ENCODE assay signal across 38 cellular contexts in genomic region chr5:38342261-38342660, GRCh38.
"Had no signal": no experiment of that assay in that cellular context is flagged by ENCODE, and none has a peak within 500 bp of the region (broad histone marks: within the 10 kb centered on the region; RNA-seq: fewer than 3 reads in every experiment).

No MANE protein-coding gene starts in this region.

- H3K27ac ChIP-seq: adrenal gland, ascending aorta, body of pancreas, brain microvascular endothelial cell, breast epithelium, cardiac muscle cell had no signal

- H3K9me3 Mint-ChIP-seq: activated naive CD4-positive, alpha-beta T cell treated with anti-CD3 and anti-CD28 coated beads for 36 hours; activated naive CD4-positive, alpha-beta T cell treated with anti-CD3 and anti-CD28 coated beads, Interleukin-2, amount 50 U/mL, for 24 hours; activated naive CD8-positive, alpha-beta T cell treated with anti-CD3 and anti-CD28 coated beads for 36 hours; activated naive CD8-positive, alpha-beta T cell treated with anti-CD3 and anti-CD28 coated beads, Interleukin-2, amount 10 ng/mL, durations not matched to agents 7 days and 5 days; activated naive CD8-positive, alpha-beta T cell treated with anti-CD3 and anti-CD28 coated beads, Interleukin-2, amount 50 U/mL, for 24 hours; activated T-cell treated with anti-CD3 and anti-CD28 coated beads, Interleukin-2, amount 50 U/mL, for 24 hours; activated T-cell treated with anti-CD3 and anti-CD28 coated beads, Interleukin-2, amount 50 U/mL, for 4 hours; activated T-cell treated with anti-CD3 and anti-CD28 coated beads, Interleukin-2, amount 50 U/mL, for 72 hours; activated T-helper 1 cell treated with anti-CD3 and anti-CD28 coated beads, Interleukin-12 subunit alpha, Interleukin-12 subunit beta, Interleukin-2, Interleukin-4 antibody, amounts not matched to agents 30 ng/mL and 10 ng/mL and 1 ng/mL, durations not matched to agents 14 hours and 24 hours and 36 hours; activated T-helper 2 cell treated with anti-CD3 and anti-CD28 coated beads, Interferon-gamma antibody, Interleukin-2, Interleukin-4, amounts not matched to agents 10 μg/mL and 5 μg/mL and 100 μg/mL, durations not matched to agents 14 hours and 24 hours and 36 hours; brain; central memory CD8-positive, alpha-beta T cell had no signal

- DNase-seq: activated effector memory CD4-positive, alpha-beta T cell treated with anti-CD3 and anti-CD28 coated beads, Interleukin-2, amount 50 U/mL, for 16 hours; activated effector memory CD4-positive, alpha-beta T cell treated with Interleukin-2 at 50 U/mL for 16 hours; activated gamma-delta T cell; activated gamma-delta T cell treated with Interleukin-2 at 50 U/mL for 16 hours; activated naive CD4-positive, alpha-beta T cell; activated naive CD4-positive, alpha-beta T cell treated with anti-CD3 and anti-CD28 coated beads for 36 hours; activated naive CD4-positive, alpha-beta T cell treated with anti-CD3 and anti-CD28 coated beads, Interleukin-2, amount 10 ng/mL, durations not matched to agents 7 days and 5 days; activated naive CD4-positive, alpha-beta T cell treated with anti-CD3 and anti-CD28 coated beads, Interleukin-2, amount 50 U/mL, for 16 hours; activated naive CD4-positive, alpha-beta T cell treated with Interleukin-2 at 50 U/mL for 16 hours; activated naive CD8-positive, alpha-beta T cell treated with anti-CD3 and anti-CD28 coated beads for 36 hours; activated naive CD8-positive, alpha-beta T cell treated with anti-CD3 and anti-CD28 coated beads, Interleukin-2, amount 10 ng/mL, durations not matched to agents 7 days and 5 days; activated naive CD8-positive, alpha-beta T cell treated with anti-CD3 and anti-CD28 coated beads, Interleukin-2, amount 50 U/mL, for 24 hours; activated T-cell treated with anti-CD3 and anti-CD28 coated beads, Interleukin-2, amount 50 U/mL, for 1 hour; activated T-cell treated with anti-CD3 and anti-CD28 coated beads, Interleukin-2, amount 50 U/mL, for 24 hours; activated T-cell treated with anti-CD3 and anti-CD28 coated beads, Interleukin-2, amount 50 U/mL, for 4 hours; activated T-cell treated with anti-CD3 and anti-CD28 coated beads, Interleukin-2, amount 50 U/mL, for 48 hours; activated T-cell treated with anti-CD3 and anti-CD28 coated beads, Interleukin-2, amount 50 U/mL, for 72 hours; adrenal gland; amniotic stem cell; amygdala; anterior cingulate cortex; aorta; body of pancreas; brain microvascular endothelial cell; caudate nucleus; central memory CD4-positive, alpha-beta T cell; cerebellar nuclear complex had no signal

- H3K36me3 ChIP-seq: adrenal gland, ascending aorta, brain microvascular endothelial cell, breast epithelium, cardiac muscle cell had no signal

- H3K4me3 ChIP-seq: adrenal gland, ascending aorta, body of pancreas, breast epithelium, cardiac muscle cell had no signal

- H3K4me3 Mint-ChIP-seq: activated naive CD4-positive, alpha-beta T cell treated with anti-CD3 and anti-CD28 coated beads for 36 hours; activated naive CD4-positive, alpha-beta T cell treated with anti-CD3 and anti-CD28 coated beads, Interleukin-2, amount 10 ng/mL, durations not matched to agents 7 days and 5 days; activated naive CD4-positive, alpha-beta T cell treated with anti-CD3 and anti-CD28 coated beads, Interleukin-2, amount 50 U/mL, for 24 hours; activated naive CD8-positive, alpha-beta T cell; activated naive CD8-positive, alpha-beta T cell treated with anti-CD3 and anti-CD28 coated beads for 36 hours; activated naive CD8-positive, alpha-beta T cell treated with anti-CD3 and anti-CD28 coated beads, Interleukin-2, amount 10 ng/mL, durations not matched to agents 7 days and 5 days; activated naive CD8-positive, alpha-beta T cell treated with anti-CD3 and anti-CD28 coated beads, Interleukin-2, amount 50 U/mL, for 24 hours; activated T-cell treated with anti-CD3 and anti-CD28 coated beads, Interleukin-2, amount 50 U/mL, for 24 hours; activated T-cell treated with anti-CD3 and anti-CD28 coated beads, Interleukin-2, amount 50 U/mL, for 4 hours; activated T-cell treated with anti-CD3 and anti-CD28 coated beads, Interleukin-2, amount 50 U/mL, for 72 hours; activated T-helper 1 cell treated with anti-CD3 and anti-CD28 coated beads, Interleukin-12 subunit alpha, Interleukin-12 subunit beta, Interleukin-2, Interleukin-4 antibody, amounts not matched to agents 30 ng/mL and 10 ng/mL and 1 ng/mL, durations not matched to agents 14 hours and 24 hours and 36 hours; activated T-helper 17 cell treated with anti-CD3 and anti-CD28 coated beads, Interleukin-2, amount 50 U/mL, for 72 hours; brain; central memory CD8-positive, alpha-beta T cell had no signal

- H3K27ac Mint-ChIP-seq: activated naive CD4-positive, alpha-beta T cell treated with anti-CD3 and anti-CD28 coated beads for 36 hours; activated naive CD4-positive, alpha-beta T cell treated with anti-CD3 and anti-CD28 coated beads, Interleukin-2, amount 10 ng/mL, durations not matched to agents 7 days and 5 days; activated naive CD4-positive, alpha-beta T cell treated with anti-CD3 and anti-CD28 coated beads, Interleukin-2, amount 50 U/mL, for 24 hours; activated naive CD4-positive, alpha-beta T cell treated with anti-CD3 and anti-CD28 coated beads, Interleukin-2, amount 50 U/mL, for 72 hours; activated naive CD8-positive, alpha-beta T cell; activated naive CD8-positive, alpha-beta T cell treated with anti-CD3 and anti-CD28 coated beads for 36 hours; activated naive CD8-positive, alpha-beta T cell treated with anti-CD3 and anti-CD28 coated beads, Interleukin-2, amount 10 ng/mL, durations not matched to agents 7 days and 5 days; activated naive CD8-positive, alpha-beta T cell treated with anti-CD3 and anti-CD28 coated beads, Interleukin-2, amount 50 U/mL, for 24 hours; activated T-cell treated with anti-CD3 and anti-CD28 coated beads, Interleukin-2, amount 50 U/mL, for 24 hours; activated T-cell treated with anti-CD3 and anti-CD28 coated beads, Interleukin-2, amount 50 U/mL, for 72 hours; activated T-helper 1 cell treated with anti-CD3 and anti-CD28 coated beads, Interleukin-12 subunit alpha, Interleukin-12 subunit beta, Interleukin-2, Interleukin-4 antibody, amounts not matched to agents 30 ng/mL and 10 ng/mL and 1 ng/mL, durations not matched to agents 14 hours and 24 hours and 36 hours; activated T-helper 17 cell treated with anti-CD3 and anti-CD28 coated beads, Interleukin-2, amount 50 U/mL, for 72 hours; activated T-helper 2 cell treated with anti-CD3 and anti-CD28 coated beads, Interferon-gamma antibody, Interleukin-2, Interleukin-4, amounts not matched to agents 10 μg/mL and 5 μg/mL and 100 μg/mL, durations not matched to agents 14 hours and 24 hours and 36 hours; brain had no signal

- H3K4me1 ChIP-seq: adrenal gland, ascending aorta, body of pancreas, breast epithelium had no signal

- H3K4me1 Mint-ChIP-seq: activated naive CD4-positive, alpha-beta T cell treated with anti-CD3 and anti-CD28 coated beads, Interleukin-2, amount 50 U/mL, for 24 hours; activated naive CD8-positive, alpha-beta T cell treated with anti-CD3 and anti-CD28 coated beads for 36 hours; activated naive CD8-positive, alpha-beta T cell treated with anti-CD3 and anti-CD28 coated beads, Interleukin-2, amount 50 U/mL, for 24 hours; activated T-helper 17 cell treated with anti-CD3 and anti-CD28 coated beads, Interleukin-2, amount 50 U/mL, for 72 hours; brain; central memory CD8-positive, alpha-beta T cell had no signal

- H3K36me3 Mint-ChIP-seq: activated naive CD4-positive, alpha-beta T cell treated with anti-CD3 and anti-CD28 coated beads, Interleukin-2, amount 10 ng/mL, durations not matched to agents 7 days and 5 days; activated naive CD4-positive, alpha-beta T cell treated with anti-CD3 and anti-CD28 coated beads, Interleukin-2, amount 50 U/mL, for 24 hours; activated naive CD4-positive, alpha-beta T cell treated with anti-CD3 and anti-CD28 coated beads, Interleukin-2, amount 50 U/mL, for 72 hours; activated naive CD8-positive, alpha-beta T cell; activated naive CD8-positive, alpha-beta T cell treated with anti-CD3 and anti-CD28 coated beads for 36 hours; activated naive CD8-positive, alpha-beta T cell treated with anti-CD3 and anti-CD28 coated beads, Interleukin-2, amount 10 ng/mL, durations not matched to agents 7 days and 5 days; brain had no signal

- H3K9me3 ChIP-seq: adrenal gland, ascending aorta, body of pancreas, breast epithelium had no signal

- ATAC-seq: activated naive CD4-positive, alpha-beta T cell treated with anti-CD3 and anti-CD28 coated beads, Interleukin-2, amount 50 U/mL, for 72 hours; activated naive CD8-positive, alpha-beta T cell treated with anti-CD3 and anti-CD28 coated beads, Interleukin-2, amount 50 U/mL, for 24 hours; activated T-cell treated with anti-CD3 and anti-CD28 coated beads, Interleukin-2, amount 50 U/mL, for 4 hours; activated T-cell treated with anti-CD3 and anti-CD28 coated beads, Interleukin-2, amount 50 U/mL, for 72 hours; activated T-helper 17 cell treated with anti-CD3 and anti-CD28 coated beads, Interleukin-2, amount 50 U/mL, for 72 hours; body of pancreas had no signal

- H3K27me3 ChIP-seq: adrenal gland, ascending aorta, body of pancreas, brain microvascular endothelial cell, breast epithelium, cardiac muscle cell had no signal
